Comparison of ENCODE assay signal across 1 cellular context in the genomic region with DNA sequence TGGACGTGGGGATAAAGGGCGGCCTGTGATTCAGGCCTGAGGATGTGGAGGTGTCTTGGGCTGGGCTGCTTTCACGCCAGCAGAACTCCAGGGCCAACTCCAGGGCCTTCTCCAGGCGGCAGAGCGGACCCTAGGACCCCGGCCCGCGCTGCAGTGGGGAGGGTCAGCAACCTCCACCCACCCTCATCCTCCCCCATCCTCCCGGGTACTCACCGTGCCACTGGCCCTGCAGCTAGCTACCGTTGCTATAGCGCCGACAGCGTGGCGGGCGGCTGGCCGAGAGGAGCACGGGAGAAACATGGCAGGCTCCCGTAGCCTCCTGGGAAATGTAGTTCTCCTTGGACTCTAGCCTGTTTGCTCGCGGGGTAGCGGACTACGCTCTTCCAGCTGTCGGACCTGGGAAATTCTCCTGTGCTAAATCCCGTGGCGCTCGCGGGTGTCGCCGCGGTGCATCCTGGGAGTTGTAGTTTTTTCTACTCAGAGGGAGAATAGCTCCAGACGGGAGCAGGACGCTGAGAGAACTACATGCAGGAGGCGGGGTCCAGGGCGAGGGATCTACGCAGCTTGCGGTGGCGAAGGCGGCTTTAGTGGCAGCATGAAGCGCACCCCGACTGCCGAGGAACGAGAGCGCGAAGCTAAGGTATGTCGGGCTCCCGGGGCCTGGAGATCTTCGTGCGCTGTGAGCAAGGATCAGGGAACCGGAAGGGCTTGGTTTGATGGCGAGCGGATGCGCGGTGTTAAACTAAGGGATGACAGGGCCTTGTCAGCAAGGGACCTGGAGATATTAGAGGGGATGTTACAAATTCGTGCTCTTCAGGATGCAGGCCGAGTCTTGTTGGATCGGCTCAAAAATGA.
TF ChIP-seq lines count a peak whose summit lies in the region.

TSS of gene FTO (plus strand) at position 567 of the 855 bp plus-strand sequence.
TSS of gene RPGRIP1L (minus strand) at position 270 of the 855 bp plus-strand sequence. CDS start 3,136 bp downstream, outside the sequence.

TF ChIP-seq in HepG2, 621 proteins besides CTCF, POLR2A, EP300 and RAD21 (continued from another document and continues in another):
- no peak for TF ChIP-seq ZNF256 (CRISPR knock-in tag; conservative IDR thresholded peaks at IDR 0.05)
- 0 out of 2 replicates have a peak, but pooled peaks have one; percentile 55 for TF ChIP-seq TEF (CRISPR knock-in tag; IDR thresholded peaks at IDR 0.05)
- peak; percentile 80; the same call in 1 of the 2 replicates for TF ChIP-seq ZNF446 (CRISPR knock-in tag; IDR thresholded peaks at IDR 0.05)
- TF ChIP-seq YY1 (IDR thresholded peaks at IDR 0.05; ENCODE audit: insufficient read depth, insufficient replicate concordance, low read depth, low read length): peak; percentile 99
- TF ChIP-seq ZNF609 (CRISPR knock-in tag; IDR thresholded peaks at IDR 0.05; ENCODE audit: borderline replicate concordance): no peak; the same call in 1 of the 2 replicates
- TF ChIP-seq, protein P1, sequence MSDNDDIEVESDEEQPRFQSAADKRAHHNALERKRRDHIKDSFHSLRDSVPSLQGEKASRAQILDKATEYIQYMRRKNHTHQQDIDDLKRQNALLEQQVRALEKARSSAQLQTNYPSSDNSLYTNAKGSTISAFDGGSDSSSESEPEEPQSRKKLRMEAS (IDR thresholded peaks at IDR 0.05): peak; percentile 77
- no peak; the same call in 1 of the 2 replicates for TF ChIP-seq GLMP (CRISPR knock-in tag; IDR thresholded peaks at IDR 0.05; ENCODE audit: borderline replicate concordance)
- TF ChIP-seq ARHGAP35 (CRISPR knock-in tag; IDR thresholded peaks at IDR 0.05; ENCODE audit: borderline replicate concordance): peak; percentile 50; the same call in 1 of the 2 replicates
- TF ChIP-seq NR2C2 (CRISPR knock-in tag; IDR thresholded peaks at IDR 0.05; ENCODE audit: borderline replicate concordance): peak; percentile 94
- TF ChIP-seq PHF8 (CRISPR knock-in tag; IDR thresholded peaks at IDR 0.05): peak; percentile 87
- peak; percentile 95 for TF ChIP-seq SUZ12 (IDR thresholded peaks at IDR 0.05; ENCODE audit: low read depth, low read length)
- peak; percentile 75; the same call in 1 of the 2 replicates for TF ChIP-seq ZNF383 (CRISPR knock-in tag; IDR thresholded peaks at IDR 0.05; ENCODE audit: borderline replicate concordance)
- peak; percentile 83 to 91 for TF ChIP-seq HMGXB4 (CRISPR knock-in tag; IDR thresholded peaks at IDR 0.05; ENCODE audit: borderline replicate concordance in 1 of 2, low read depth in 1 of 2)
- TF ChIP-seq ZNF773 (CRISPR knock-in tag; IDR thresholded peaks at IDR 0.05; ENCODE audit: borderline replicate concordance): peak; percentile 70; the same call in 1 of the 2 replicates
- peak; percentile 92 for TF ChIP-seq ZNF335 (CRISPR knock-in tag; IDR thresholded peaks at IDR 0.05)
- peak; percentile 90; the same call in 1 of the 2 replicates for TF ChIP-seq ZNF124 (CRISPR knock-in tag; IDR thresholded peaks at IDR 0.05)
- no peak for TF ChIP-seq ZNF264 (CRISPR knock-in tag; IDR thresholded peaks at IDR 0.05)
- peak; percentile 79 for TF ChIP-seq ZNF205 (CRISPR knock-in tag; IDR thresholded peaks at IDR 0.05)
- no peak for TF ChIP-seq SNAI1 (CRISPR knock-in tag; IDR thresholded peaks at IDR 0.05; ENCODE audit: borderline replicate concordance)
- 0 out of 2 replicates have a peak, but pooled peaks have one; percentile 40 for TF ChIP-seq RBAK (CRISPR knock-in tag; IDR thresholded peaks at IDR 0.05)
- peak; percentile 58 for TF ChIP-seq ISL2 (CRISPR knock-in tag; IDR thresholded peaks at IDR 0.05)
- TF ChIP-seq KIAA2018 (CRISPR knock-in tag; IDR thresholded peaks at IDR 0.05; ENCODE audit: borderline replicate concordance): no peak
- TF ChIP-seq ATF1 (CRISPR knock-in tag; IDR thresholded peaks at IDR 0.05): peak; percentile 95
- no peak for TF ChIP-seq EZH2 (conservative IDR thresholded peaks at IDR 0.05; ENCODE audit: low read depth, low read length)
- peak; percentile 57; the same call in 1 of the 2 replicates for TF ChIP-seq THAP8 (CRISPR knock-in tag; IDR thresholded peaks at IDR 0.05; ENCODE audit: borderline replicate concordance)
- no peak for TF ChIP-seq CHCHD3 (CRISPR knock-in tag; IDR thresholded peaks at IDR 0.05)
- TF ChIP-seq GTF3A (CRISPR knock-in tag; conservative IDR thresholded peaks at IDR 0.05): peak; percentile 68; the same call in 1 of the 2 replicates
- TF ChIP-seq ZNF331 (CRISPR knock-in tag; IDR thresholded peaks at IDR 0.05): peak; percentile 76
- no peak for TF ChIP-seq GPN1 (CRISPR knock-in tag; IDR thresholded peaks at IDR 0.05; ENCODE audit: borderline replicate concordance)
- TF ChIP-seq CCAR2 (optimal IDR thresholded peaks at IDR 0.05; ENCODE audit: low read depth, low read length): no peak
- TF ChIP-seq THAP11 (CRISPR knock-in tag; IDR thresholded peaks at IDR 0.05): peak; percentile 100
- TF ChIP-seq ZKSCAN1 (IDR thresholded peaks at IDR 0.05; ENCODE audit: low read length): no peak
- TF ChIP-seq DNMT3B (CRISPR knock-in tag; conservative IDR thresholded peaks at IDR 0.05): no peak
- TF ChIP-seq RBFOX2 (IDR thresholded peaks at IDR 0.05; ENCODE audit: low read depth, low read length): peak; percentile 73
- peak; percentile 53; the same call in 1 of the 2 replicates for TF ChIP-seq ZNF790 (CRISPR knock-in tag; IDR thresholded peaks at IDR 0.05; ENCODE audit: borderline replicate concordance)
- TF ChIP-seq PLRG1 (conservative IDR thresholded peaks at IDR 0.05): no peak
- TF ChIP-seq ATF5 (CRISPR knock-in tag; IDR thresholded peaks at IDR 0.05; ENCODE audit: low read depth): 0 out of 2 replicates have a peak, but pooled peaks have one; percentile 40
